Comparison of ENCODE assay signal across 1 cellular context in the genomic region with DNA sequence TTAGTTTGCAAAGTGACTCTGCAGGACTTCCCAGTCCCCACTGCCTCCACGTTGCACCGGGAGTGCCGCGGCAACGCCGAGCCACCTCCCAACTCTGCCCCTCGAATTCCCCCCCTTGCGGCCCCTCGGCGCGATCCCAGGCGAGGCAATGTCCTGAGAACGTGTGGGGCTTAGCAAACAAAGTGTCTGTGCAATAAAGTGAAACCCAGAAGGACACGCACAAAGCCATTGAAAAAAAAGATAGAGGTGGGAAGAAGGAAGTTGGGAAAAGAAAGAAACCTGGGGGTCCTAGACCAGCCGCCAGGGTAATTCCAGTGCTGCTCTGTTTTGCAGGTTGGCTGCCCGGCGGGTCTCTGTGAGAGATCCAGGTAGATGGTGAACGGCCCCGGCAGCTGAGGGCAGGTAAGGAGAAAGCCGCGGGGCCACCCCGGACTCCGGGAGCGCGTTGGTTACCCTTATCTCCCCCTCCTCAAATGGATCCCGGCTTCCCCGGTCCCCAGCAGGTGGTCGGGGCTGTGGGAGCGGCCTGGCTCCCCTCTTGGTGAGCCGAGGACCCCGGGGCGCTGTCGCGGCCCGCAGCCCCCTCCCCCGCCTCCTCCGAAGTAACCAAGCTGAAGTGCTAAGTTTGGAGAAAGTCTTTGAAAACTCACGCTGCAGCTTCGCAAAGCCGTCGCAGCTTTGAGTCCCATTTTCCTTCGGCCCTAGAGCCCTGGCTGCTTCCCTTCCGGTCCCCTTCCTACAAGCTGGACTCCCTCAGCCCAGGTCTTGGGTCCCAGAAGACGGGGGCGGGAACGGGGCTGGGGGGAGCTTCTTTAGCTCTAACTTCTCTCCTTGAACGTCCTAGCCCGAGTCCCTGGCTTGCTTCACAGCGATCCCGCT.
TF ChIP-seq lines count a peak whose summit lies in the region.

No MANE protein-coding gene starts in this region.

TF ChIP-seq in HEK293, 187 proteins besides CTCF, POLR2A, EP300 and RAD21 (continued from another document):
- TF ChIP-seq, protein P1, sequence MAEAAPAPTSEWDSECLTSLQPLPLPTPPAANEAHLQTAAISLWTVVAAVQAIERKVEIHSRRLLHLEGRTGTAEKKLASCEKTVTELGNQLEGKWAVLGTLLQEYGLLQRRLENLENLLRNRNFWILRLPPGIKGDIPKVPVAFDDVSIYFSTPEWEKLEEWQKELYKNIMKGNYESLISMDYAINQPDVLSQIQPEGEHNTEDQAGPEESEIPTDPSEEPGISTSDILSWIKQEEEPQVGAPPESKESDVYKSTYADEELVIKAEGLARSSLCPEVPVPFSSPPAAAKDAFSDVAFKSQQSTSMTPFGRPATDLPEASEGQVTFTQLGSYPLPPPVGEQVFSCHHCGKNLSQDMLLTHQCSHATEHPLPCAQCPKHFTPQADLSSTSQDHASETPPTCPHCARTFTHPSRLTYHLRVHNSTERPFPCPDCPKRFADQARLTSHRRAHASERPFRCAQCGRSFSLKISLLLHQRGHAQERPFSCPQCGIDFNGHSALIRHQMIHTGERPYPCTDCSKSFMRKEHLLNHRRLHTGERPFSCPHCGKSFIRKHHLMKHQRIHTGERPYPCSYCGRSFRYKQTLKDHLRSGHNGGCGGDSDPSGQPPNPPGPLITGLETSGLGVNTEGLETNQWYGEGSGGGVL (tag by site-specific recombination; IDR thresholded peaks at IDR 0.05), result peak; percentile 54
- TF ChIP-seq, protein P2, sequence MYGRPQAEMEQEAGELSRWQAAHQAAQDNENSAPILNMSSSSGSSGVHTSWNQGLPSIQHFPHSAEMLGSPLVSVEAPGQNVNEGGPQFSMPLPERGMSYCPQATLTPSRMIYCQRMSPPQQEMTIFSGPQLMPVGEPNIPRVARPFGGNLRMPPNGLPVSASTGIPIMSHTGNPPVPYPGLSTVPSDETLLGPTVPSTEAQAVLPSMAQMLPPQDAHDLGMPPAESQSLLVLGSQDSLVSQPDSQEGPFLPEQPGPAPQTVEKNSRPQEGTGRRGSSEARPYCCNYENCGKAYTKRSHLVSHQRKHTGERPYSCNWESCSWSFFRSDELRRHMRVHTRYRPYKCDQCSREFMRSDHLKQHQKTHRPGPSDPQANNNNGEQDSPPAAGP (tag by site-specific recombination; IDR thresholded peaks at IDR 0.05), result 0 out of 2 replicates have a peak, but pooled peaks have one; percentile 9
- TF ChIP-seq ZNF555 (tag by site-specific recombination; conservative IDR thresholded peaks at IDR 0.05), result no peak
- TF ChIP-seq TCF7L2 (IDR thresholded peaks at IDR 0.05; ENCODE audit: borderline replicate concordance, low read depth, low read length), result no peak
- TF ChIP-seq ZSCAN16 (tag by site-specific recombination; IDR thresholded peaks at IDR 0.05), result 0 out of 2 replicates have a peak, but pooled peaks have one; percentile 32
- no peak for TF ChIP-seq ZNF596 (tag by site-specific recombination; IDR thresholded peaks at IDR 0.05)
- TF ChIP-seq, protein P3, sequence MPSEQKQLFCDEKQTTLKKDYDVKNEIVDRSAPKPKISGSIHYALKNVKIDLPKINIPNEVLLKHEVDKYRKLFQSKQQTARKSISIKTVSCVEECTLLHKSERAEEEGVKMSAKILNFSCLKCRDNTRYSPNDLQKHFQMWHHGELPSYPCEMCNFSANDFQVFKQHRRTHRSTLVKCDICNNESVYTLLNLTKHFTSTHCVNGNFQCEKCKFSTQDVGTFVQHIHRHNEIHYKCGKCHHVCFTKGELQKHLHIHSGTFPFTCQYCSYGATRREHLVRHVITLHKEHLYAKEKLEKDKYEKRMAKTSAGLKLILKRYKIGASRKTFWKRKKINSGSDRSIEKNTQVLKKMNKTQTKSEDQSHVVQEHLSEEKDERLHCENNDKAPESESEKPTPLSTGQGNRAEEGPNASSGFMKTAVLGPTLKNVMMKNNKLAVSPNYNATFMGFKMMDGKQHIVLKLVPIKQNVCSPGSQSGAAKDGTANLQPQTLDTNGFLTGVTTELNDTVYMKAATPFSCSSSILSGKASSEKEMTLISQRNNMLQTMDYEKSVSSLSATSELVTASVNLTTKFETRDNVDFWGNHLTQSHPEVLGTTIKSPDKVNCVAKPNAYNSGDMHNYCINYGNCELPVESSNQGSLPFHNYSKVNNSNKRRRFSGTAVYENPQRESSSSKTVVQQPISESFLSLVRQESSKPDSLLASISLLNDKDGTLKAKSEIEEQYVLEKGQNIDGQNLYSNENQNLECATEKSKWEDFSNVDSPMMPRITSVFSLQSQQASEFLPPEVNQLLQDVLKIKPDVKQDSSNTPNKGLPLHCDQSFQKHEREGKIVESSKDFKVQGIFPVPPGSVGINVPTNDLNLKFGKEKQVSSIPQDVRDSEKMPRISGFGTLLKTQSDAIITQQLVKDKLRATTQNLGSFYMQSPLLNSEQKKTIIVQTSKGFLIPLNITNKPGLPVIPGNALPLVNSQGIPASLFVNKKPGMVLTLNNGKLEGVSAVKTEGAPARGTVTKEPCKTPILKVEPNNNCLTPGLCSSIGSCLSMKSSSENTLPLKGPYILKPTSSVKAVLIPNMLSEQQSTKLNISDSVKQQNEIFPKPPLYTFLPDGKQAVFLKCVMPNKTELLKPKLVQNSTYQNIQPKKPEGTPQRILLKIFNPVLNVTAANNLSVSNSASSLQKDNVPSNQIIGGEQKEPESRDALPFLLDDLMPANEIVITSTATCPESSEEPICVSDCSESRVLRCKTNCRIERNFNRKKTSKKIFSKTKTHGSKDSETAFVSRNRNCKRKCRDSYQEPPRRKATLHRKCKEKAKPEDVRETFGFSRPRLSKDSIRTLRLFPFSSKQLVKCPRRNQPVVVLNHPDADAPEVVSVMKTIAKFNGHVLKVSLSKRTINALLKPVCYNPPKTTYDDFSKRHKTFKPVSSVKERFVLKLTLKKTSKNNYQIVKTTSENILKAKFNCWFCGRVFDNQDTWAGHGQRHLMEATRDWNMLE (tag by site-specific recombination; conservative IDR thresholded peaks at IDR 0.05; ENCODE audit: low read depth), result no peak
- no peak for TF ChIP-seq ZNF10 (tag by site-specific recombination; IDR thresholded peaks at IDR 0.05)
- no peak for TF ChIP-seq YY1 (tag by site-specific recombination; IDR thresholded peaks at IDR 0.05)
- no peak for TF ChIP-seq EGR2 (tag by site-specific recombination; IDR thresholded peaks at IDR 0.05; ENCODE audit: low read depth)
- TF ChIP-seq ZBTB17 (tag by site-specific recombination; IDR thresholded peaks at IDR 0.05), result 0 out of 2 replicates have a peak, but pooled peaks have one; percentile 21
- TF ChIP-seq ZNF2 (tag by site-specific recombination; IDR thresholded peaks at IDR 0.05), result peak; percentile 28; the same call in 1 of the 2 replicates
- no peak for TF ChIP-seq SP2 (tag by site-specific recombination; IDR thresholded peaks at IDR 0.05)
- TF ChIP-seq, protein P4, sequence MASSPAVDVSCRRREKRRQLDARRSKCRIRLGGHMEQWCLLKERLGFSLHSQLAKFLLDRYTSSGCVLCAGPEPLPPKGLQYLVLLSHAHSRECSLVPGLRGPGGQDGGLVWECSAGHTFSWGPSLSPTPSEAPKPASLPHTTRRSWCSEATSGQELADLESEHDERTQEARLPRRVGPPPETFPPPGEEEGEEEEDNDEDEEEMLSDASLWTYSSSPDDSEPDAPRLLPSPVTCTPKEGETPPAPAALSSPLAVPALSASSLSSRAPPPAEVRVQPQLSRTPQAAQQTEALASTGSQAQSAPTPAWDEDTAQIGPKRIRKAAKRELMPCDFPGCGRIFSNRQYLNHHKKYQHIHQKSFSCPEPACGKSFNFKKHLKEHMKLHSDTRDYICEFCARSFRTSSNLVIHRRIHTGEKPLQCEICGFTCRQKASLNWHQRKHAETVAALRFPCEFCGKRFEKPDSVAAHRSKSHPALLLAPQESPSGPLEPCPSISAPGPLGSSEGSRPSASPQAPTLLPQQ (tag by site-specific recombination; IDR thresholded peaks at IDR 0.05), result no peak
